18 cellular contexts compared by ENCODE assay signal in the genomic region with DNA sequence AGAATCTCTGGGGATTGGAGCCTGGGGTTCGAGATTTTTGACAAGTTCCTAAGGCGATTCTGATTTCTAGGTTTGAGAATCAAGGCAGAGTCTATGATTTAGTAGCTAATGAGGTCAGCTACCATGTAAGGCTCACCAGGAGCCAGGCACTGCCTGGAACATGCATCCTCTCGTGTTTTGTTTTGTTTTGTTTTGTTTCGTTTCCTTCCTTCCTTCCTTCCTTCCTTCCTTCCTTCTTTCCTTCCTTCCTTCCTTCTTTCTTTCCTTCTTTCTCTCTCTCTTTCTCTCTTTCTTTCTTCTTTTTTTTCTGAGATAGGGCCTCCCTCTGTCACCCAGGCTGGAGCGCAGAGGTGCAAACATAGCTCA.
DNase-seq lines count a peak whose midpoint lies in the region.
"Had no signal": no experiment of that assay in that cellular context is flagged by ENCODE, and none has a peak within 500 bp of the region (broad histone marks: within the 10 kb centered on the region; RNA-seq: fewer than 3 reads in every experiment).

No MANE protein-coding gene starts in this region.

- no peaks in the 10 kb centered on the region for H3K36me3 ChIP-seq in BLaER1
- H3K36me3 ChIP-seq: HAP-1 had no signal

- H3K27me3 ChIP-seq in BLaER1, result peaks cover 80% of the 10 kb centered on the region

- H3K27ac ChIP-seq in BLaER1 (no peak overlapping the region), angular gyrus (ENCODE audit: low read depth, low read length) (peak overlapping the region; percentile 95), cingulate gyrus (ENCODE audit: low read depth, low read length) (peak overlapping the region; percentile 98)

- DNase-seq in pons (ENCODE audit: low spot score), result peak; percentile 58
- DNase-seq in activated T-cell treated with anti-CD3 and anti-CD28 coated beads, Interleukin-2, amount 50 U/mL, for 48 hours, result no peak
- no peak for DNase-seq in NCI-H128 (lab: John Stamatoyannopoulos, UW; ENCODE audit: unreplicated experiment)
- DNase-seq in KG1 (lab: John Stamatoyannopoulos, UW), result no peak
- DNase-seq in nucleus accumbens (lab: John Stamatoyannopoulos, UW), result no peak
- DNase-seq: 8988T; AML-193; Calu3; CD4-positive, alpha-beta T cell; DMS 273 treated with DMSO at 0.1 percent for 48 hours; DMS79; GOT3; HFFc6 had no signal

- no peak overlapping the region for H3K4me3 ChIP-seq in BLaER1
- H3K4me3 ChIP-seq: GM12878, HAP-1 had no signal

- peaks cover 38% of the 10 kb centered on the region for H3K4me1 ChIP-seq in BLaER1
- H3K4me1 ChIP-seq: HAP-1 had no signal

- H3K9ac ChIP-seq in BLaER1, result no peak overlapping the region

- H3K4me2 ChIP-seq in BLaER1, result peak overlapping the region; percentile 36

- H3K9me3 ChIP-seq in BLaER1, result 0 out of 2 replicates have a peak, but pooled peaks cover 6% of the 10 kb centered on the region

- H4K20me1 ChIP-seq in BLaER1, result peaks cover 40% of the 10 kb centered on the region
